Comparison of ENCODE assay signal across 32 cellular contexts in genomic region chr1:109443476-109443875, GRCh38. TPM values are rescaled to one million over a fixed set of nuclear protein-coding genes. Genes with fewer than 3 reads are reported as not detected.
"Had no signal": no experiment of that assay in that cellular context is flagged by ENCODE, and none has a peak within 500 bp of the region (broad histone marks: within the 10 kb centered on the region; RNA-seq: fewer than 3 reads in every experiment).

No MANE protein-coding gene starts in this region.

- ATAC-seq: activated CD4-positive, CD25-positive, alpha-beta regulatory T cell treated with anti-CD3 and anti-CD28 coated beads, Interleukin-2, amount 50 U/mL, for 24 hours; activated CD8-positive, alpha-beta T cell treated with anti-CD3 and anti-CD28 coated beads for 36 hours; activated T-cell treated with anti-CD3 and anti-CD28 coated beads, Interleukin-2, amount 50 U/mL, for 4 hours; activated T-helper 17 cell treated with anti-CD3 and anti-CD28 coated beads, Interleukin-2, amount 50 U/mL, for 72 hours; body of pancreas; T-helper 17 cell had no signal

- H3K4me3 ChIP-seq: adrenal gland, body of pancreas, colonic mucosa, esophagus muscularis mucosa had no signal

- H3K9me3 ChIP-seq: adrenal gland, body of pancreas, colonic mucosa, esophagus muscularis mucosa had no signal

- DNase-seq: activated B cell treated with CpG ODN at 0.5 μM for 24 hours; activated CD4-positive, alpha-beta T cell treated with anti-CD3 and anti-CD28 coated beads for 48 hours; activated CD4-positive, alpha-beta T cell treated with anti-CD3 and anti-CD28 coated beads, Interleukin-2, amount 50 U/mL, for 1 hour; activated CD4-positive, alpha-beta T cell treated with anti-CD3 and anti-CD28 coated beads, Interleukin-2, amount 50 U/mL, for 48 hours; activated CD8-positive, alpha-beta memory T cell treated with anti-CD3 and anti-CD28 coated beads for 24 hours; activated CD8-positive, alpha-beta T cell treated with anti-CD3 and anti-CD28 coated beads for 36 hours; activated effector memory CD4-positive, alpha-beta T cell treated with Interleukin-2 at 50 U/mL for 16 hours; activated gamma-delta T cell treated with Interleukin-2 at 50 U/mL for 16 hours; activated naive CD4-positive, alpha-beta T cell treated with anti-CD3 and anti-CD28 coated beads, Interleukin-2, amount 50 U/mL, for 16 hours; activated naive CD4-positive, alpha-beta T cell treated with Interleukin-2 at 50 U/mL for 16 hours; activated T-cell treated with anti-CD3 and anti-CD28 coated beads, Interleukin-2, amount 50 U/mL, for 4 hours; adrenal gland; amygdala; aorta; body of pancreas; central memory CD4-positive, alpha-beta T cell; cerebellar nuclear complex; colonic mucosa; effector memory CD4-positive, alpha-beta T cell; endodermal cell; erythroblast; foreskin fibroblast; head of caudate nucleus; T-helper 1 cell; T-helper 17 cell; T1000; WERI-Rb-1 had no signal

- FAIRE-seq: frontal cortex had no signal

- H3K27ac ChIP-seq: adrenal gland, body of pancreas, colonic mucosa, esophagus muscularis mucosa, WERI-Rb-1 had no signal

- H3K4me1 ChIP-seq: body of pancreas, colonic mucosa had no signal

- H3K36me3 ChIP-seq: adrenal gland, colonic mucosa, esophagus muscularis mucosa, WERI-Rb-1 had no signal

- H3K27me3 ChIP-seq: adrenal gland, colonic mucosa had no signal

RNA-seq across cellular contexts. Expression of gene SYPL2, which starts 22.9 kb away (rescaled TPM):
- total RNA-seq: activated B cell treated with CpG ODN at 0.5 μM for 24 hours; activated CD8-positive, alpha-beta T cell treated with anti-CD3 and anti-CD28 coated beads for 36 hours; activated T-helper 17 cell treated with anti-CD3 and anti-CD28 coated beads, Interleukin-2, amount 50 U/mL, for 72 hours; dermis microvascular lymphatic vessel endothelial cell; frontal cortex; T-helper 17 cell had no signal
